In genomic region chr1:226884116-226884515, GRCh38 we compare ENCODE assay signal across 14 cellular contexts. TPM values are rescaled to one million over a fixed set of nuclear protein-coding genes. Genes with fewer than 3 reads are reported as not detected.
DNase-seq lines count a peak whose midpoint lies in the region; ATAC-seq and TF ChIP-seq lines count a peak whose summit lies in the region.
"Had no signal": no experiment of that assay in that cellular context is flagged by ENCODE, and none has a peak within 500 bp of the region (broad histone marks: within the 10 kb centered on the region; RNA-seq: fewer than 3 reads in every experiment).

No MANE protein-coding gene starts in this region.

- no peaks in the 10 kb centered on the region for H3K27me3 ChIP-seq in ovary
- H3K27me3 ChIP-seq: adrenal gland, thyroid gland had no signal

- H3K36me3 ChIP-seq in KOPT-K1 (ENCODE audit: insufficient read depth, low read length) (no peaks in the 10 kb centered on the region), ovary (no peaks in the 10 kb centered on the region)
- H3K36me3 ChIP-seq: thyroid gland had no signal

- peaks cover 6% of the 10 kb centered on the region for H3K4me1 ChIP-seq in ovary (ENCODE audit: insufficient read depth)

- no peaks in the 10 kb centered on the region for H3K9me3 Mint-ChIP-seq in activated CD4-positive, alpha-beta memory T cell treated with anti-CD3 and anti-CD28 coated beads for 36 hours
- no peaks in the 10 kb centered on the region for H3K9me3 Mint-ChIP-seq in natural killer cell treated with Interleukin-12 subunit alpha and Interleukin-12 subunit beta and Interleukin-15 and Interleukin-18, amount 100 ng/mL, for 72 hours

- no peaks in the 10 kb centered on the region for H3K9me3 ChIP-seq in KOPT-K1 (ENCODE audit: insufficient read depth, low read length, poor library complexity, severe bottlenecking)
- H3K9me3 ChIP-seq in ovary: no peaks in the 10 kb centered on the region
- H3K9me3 ChIP-seq: adrenal gland, thyroid gland had no signal

- TF ChIP-seq CTCF in omental fat pad (IDR thresholded peaks at IDR 0.05) (no peak), ovary (IDR thresholded peaks at IDR 0.05) (no peak)

- H3K36me3 Mint-ChIP-seq in activated CD4-positive, alpha-beta memory T cell treated with anti-CD3 and anti-CD28 coated beads for 36 hours: no peaks in the 10 kb centered on the region
- H3K36me3 Mint-ChIP-seq in natural killer cell treated with Interleukin-12 subunit alpha and Interleukin-12 subunit beta and Interleukin-15 and Interleukin-18, amount 100 ng/mL, for 72 hours: peaks cover 11% of the 10 kb centered on the region

- H3K27me3 Mint-ChIP-seq in activated CD4-positive, alpha-beta memory T cell treated with anti-CD3 and anti-CD28 coated beads for 36 hours: no peaks in the 10 kb centered on the region
- H3K27me3 Mint-ChIP-seq in natural killer cell treated with Interleukin-12 subunit alpha and Interleukin-12 subunit beta and Interleukin-15 and Interleukin-18, amount 100 ng/mL, for 72 hours: no peaks in the 10 kb centered on the region

- H3K4me1 Mint-ChIP-seq in activated CD4-positive, alpha-beta memory T cell treated with anti-CD3 and anti-CD28 coated beads for 36 hours (ENCODE audit: low read depth): peaks cover 49% of the 10 kb centered on the region
- peaks cover 40 to 45% of the 10 kb centered on the region in 2 donors for H3K4me1 Mint-ChIP-seq in natural killer cell treated with Interleukin-12 subunit alpha and Interleukin-12 subunit beta and Interleukin-15 and Interleukin-18, amount 100 ng/mL, for 72 hours (ENCODE audit: low read depth in 2 of 2)

- no peak overlapping the region for H3K4me3 ChIP-seq in ovary
- H3K4me3 ChIP-seq: adrenal gland, coronary artery, thyroid gland had no signal

- no peak for ATAC-seq in natural killer cell treated with Interleukin-12 subunit alpha and Interleukin-12 subunit beta and Interleukin-15 and Interleukin-18, amount 100 ng/mL, for 72 hours
- ATAC-seq in omental fat pad (ENCODE audit: low FRiP score): no peak

- H3K27ac Mint-ChIP-seq in activated CD4-positive, alpha-beta memory T cell treated with anti-CD3 and anti-CD28 coated beads for 36 hours: peak overlapping the region; percentile 10
- H3K27ac Mint-ChIP-seq in natural killer cell treated with Interleukin-12 subunit alpha and Interleukin-12 subunit beta and Interleukin-15 and Interleukin-18, amount 100 ng/mL, for 72 hours: peak overlapping the region; percentile 34 to 96

- TF ChIP-seq EP300 in ovary (IDR thresholded peaks at IDR 0.05): no peak

- intact Hi-C loops in activated CD4-positive, alpha-beta memory T cell treated with anti-CD3 and anti-CD28 coated beads for 36 hours (cut with micrococcal nuclease): loop anchor here (5.0 kb wide), 1 partner anchor 152 kb away; no protein-coding TSS in a partner anchor
- intact Hi-C loops in ovary (cut with DNase I): no loop called here

- WGBS in ovary, 3 donors: 88 to 92% (median 91%) methylated on average over 5 of the region's 5 CpGs

- POLR2A ChIA-PET in activated CD4-positive, alpha-beta memory T cell treated with anti-CD3 and anti-CD28 coated beads for 36 hours (lab: Charles Lee): interaction anchor here (0.7 to 2.8 kb wide), 2 partner anchors 55 to 1247 kb away, joined by 5 to 20 read pairs; partner anchors contain the start of gene COQ8A

- DNase-seq in NOMO-1 treated with DMSO at 0.1 percent for 48 hours (lab: John Stamatoyannopoulos, UW; ENCODE audit: unreplicated experiment) (peak; percentile 2), NOMO-1 treated with dmso at 0.1 percent for 144 hours (lab: John Stamatoyannopoulos, UW; ENCODE audit: unreplicated experiment) (no peak), ureter (ENCODE audit: low spot score) (no peak), omental fat pad (ENCODE audit: low spot score) (no peak), ovary (no peak)
- DNase-seq in activated CD4-positive, alpha-beta memory T cell treated with anti-CD3 and anti-CD28 coated beads for 36 hours: no peak
- DNase-seq in natural killer cell treated with Interleukin-12 subunit alpha and Interleukin-12 subunit beta and Interleukin-15 and Interleukin-18, amount 100 ng/mL, for 72 hours (ENCODE audit: low spot score): peak; percentile 18
- DNase-seq: activated CD4-positive, alpha-beta T cell treated with anti-CD3 and anti-CD28 coated beads, Interleukin-2, amount 50 U/mL, for 4 hours; NCI-H1930; SW 1271; thyroid gland had no signal

- CTCF ChIA-PET in activated CD4-positive, alpha-beta memory T cell treated with anti-CD3 and anti-CD28 coated beads for 36 hours (lab: Charles Lee): interaction anchor here (1.7 kb wide), 1 partner anchor 56 kb away, joined by 6 read pairs; no protein-coding TSS in a partner anchor

- H3K27ac ChIP-seq in KOPT-K1 (ENCODE audit: low read depth, low read length, poor library complexity, severe bottlenecking): peak overlapping the region; percentile 74
- no peak overlapping the region for H3K27ac ChIP-seq in ovary
- H3K27ac ChIP-seq: coronary artery, thyroid gland had no signal

- no peak overlapping the region for H3K4me3 Mint-ChIP-seq in activated CD4-positive, alpha-beta memory T cell treated with anti-CD3 and anti-CD28 coated beads for 36 hours
- H3K4me3 Mint-ChIP-seq in natural killer cell treated with Interleukin-12 subunit alpha and Interleukin-12 subunit beta and Interleukin-15 and Interleukin-18, amount 100 ng/mL, for 72 hours: peak overlapping the region; percentile 63

- no peak for TF ChIP-seq POLR2A in ovary (IDR thresholded peaks at IDR 0.05)

RNA-seq across cellular contexts. Expression of gene PSEN2, which starts 13.7 kb away (rescaled TPM):
- total RNA-seq in activated CD4-positive, alpha-beta memory T cell treated with anti-CD3 and anti-CD28 coated beads for 36 hours: 1 to 10 TPM; 4.5 to 5.3 TPM
- total RNA-seq in natural killer cell treated with Interleukin-12 subunit alpha and Interleukin-12 subunit beta and Interleukin-15 and Interleukin-18, amount 100 ng/mL, for 72 hours: 10 to 100 TPM; 20.3 to 21.8 TPM
- total RNA-seq in ureter (29.1 TPM), omental fat pad (10 to 100 TPM; 25.5 to 34.3 (median 30.2) TPM), ovary (10 to 100 TPM; 19.4 to 37.0 (median 27.1) TPM)
- 10 to 100 TPM; 17.8 to 20.1 TPM for polyA plus RNA-seq in ovary

RNA-seq across cellular contexts. Expression of gene COQ8A, which starts 56.0 kb away (rescaled TPM):
- total RNA-seq in activated CD4-positive, alpha-beta memory T cell treated with anti-CD3 and anti-CD28 coated beads for 36 hours: 10 to 100 TPM; 19.8 to 22.2 TPM
- 10 to 100 TPM; 12.3 to 28.4 TPM for total RNA-seq in natural killer cell treated with Interleukin-12 subunit alpha and Interleukin-12 subunit beta and Interleukin-15 and Interleukin-18, amount 100 ng/mL, for 72 hours
- total RNA-seq in ureter (32.7 TPM), omental fat pad (100 to 1,000 TPM; 118 to 175 (median 140) TPM), ovary (100 to 1,000 TPM in 1 of 7 donors, 10 to 100 TPM in 6; 37.4 to 101 (median 71.2) TPM)
- 10 to 100 TPM; 37.5 to 59.9 TPM for polyA plus RNA-seq in ovary

Comparison
In these comparisons a context has a peak if more than half of its experiments do, and no peak if none do; other contexts are left out.
1. DNase-seq: peak in NOMO-1 treated with DMSO at 0.1 percent for 48 hours (single experiment) and natural killer cell treated with Interleukin-12 subunit alpha and Interleukin-12 subunit beta and Interleukin-15 and Interleukin-18, amount 100 ng/mL, for 72 hours (single experiment); none in NOMO-1 treated with dmso at 0.1 percent for 144 hours (single experiment), activated CD4-positive, alpha-beta memory T cell treated with anti-CD3 and anti-CD28 coated beads for 36 hours (single experiment), ureter (single experiment), omental fat pad (single experiment) and ovary (0 of 5).